Comparison of ENCODE assay signal across 1 cellular context in the genomic region with DNA sequence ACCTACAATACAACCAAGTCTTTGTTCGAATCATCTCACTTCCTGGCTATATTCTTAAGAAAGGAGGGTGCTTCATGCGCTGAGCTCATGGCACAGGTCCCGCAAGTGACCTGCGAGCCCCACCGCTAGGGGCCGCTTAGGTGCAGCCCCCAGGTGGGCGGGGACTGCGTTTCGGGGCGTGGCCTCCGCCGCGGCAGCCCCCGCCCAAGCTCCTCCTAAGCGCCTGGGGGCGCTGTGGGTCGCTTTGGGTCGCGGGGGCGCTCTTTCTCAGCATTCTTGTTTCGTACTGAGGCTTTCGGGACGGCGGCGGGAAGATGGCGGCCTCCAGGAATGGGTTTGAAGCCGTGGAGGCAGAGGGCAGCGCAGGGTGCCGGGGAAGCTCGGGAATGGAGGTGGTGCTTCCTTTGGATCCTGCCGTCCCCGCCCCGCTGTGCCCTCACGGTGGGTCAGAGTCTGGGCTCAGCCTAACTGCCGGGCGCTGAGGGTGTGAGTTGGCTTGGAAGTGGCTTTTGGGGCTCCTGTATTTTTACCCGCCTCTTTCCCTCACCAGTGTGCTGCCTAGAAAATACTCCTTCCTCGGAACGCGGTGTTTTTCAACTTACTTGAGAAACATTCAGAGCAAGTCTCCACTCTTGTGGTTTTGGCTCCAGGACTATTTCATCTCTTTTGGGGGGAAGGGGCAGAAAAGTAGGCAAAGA.
TF ChIP-seq lines count a peak whose summit lies in the region.

A gene with protein sequence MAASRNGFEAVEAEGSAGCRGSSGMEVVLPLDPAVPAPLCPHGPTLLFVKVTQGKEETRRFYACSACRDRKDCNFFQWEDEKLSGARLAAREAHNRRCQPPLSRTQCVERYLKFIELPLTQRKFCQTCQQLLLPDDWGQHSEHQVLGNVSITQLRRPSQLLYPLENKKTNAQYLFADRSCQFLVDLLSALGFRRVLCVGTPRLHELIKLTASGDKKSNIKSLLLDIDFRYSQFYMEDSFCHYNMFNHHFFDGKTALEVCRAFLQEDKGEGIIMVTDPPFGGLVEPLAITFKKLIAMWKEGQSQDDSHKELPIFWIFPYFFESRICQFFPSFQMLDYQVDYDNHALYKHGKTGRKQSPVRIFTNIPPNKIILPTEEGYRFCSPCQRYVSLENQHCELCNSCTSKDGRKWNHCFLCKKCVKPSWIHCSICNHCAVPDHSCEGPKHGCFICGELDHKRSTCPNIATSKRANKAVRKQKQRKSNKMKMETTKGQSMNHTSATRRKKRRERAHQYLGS (plus strand): TSS at position 279 of the 698 bp plus-strand sequence. CDS start 36 bp downstream, at position 315.

TF ChIP-seq in HCT116, 20 proteins besides CTCF, POLR2A, EP300 and RAD21 (continued from another document):
- TF ChIP-seq FOSL1 (IDR thresholded peaks at IDR 0.05; ENCODE audit: low read depth): peak; percentile 37; the same call in 1 of the 2 replicates
- TF ChIP-seq MAX (IDR thresholded peaks at IDR 0.05): peak; percentile 73
- peak; percentile 82 for TF ChIP-seq SP1 (IDR thresholded peaks at IDR 0.05; ENCODE audit: low read depth)
